17 cellular contexts compared by ENCODE assay signal in the genomic region with DNA sequence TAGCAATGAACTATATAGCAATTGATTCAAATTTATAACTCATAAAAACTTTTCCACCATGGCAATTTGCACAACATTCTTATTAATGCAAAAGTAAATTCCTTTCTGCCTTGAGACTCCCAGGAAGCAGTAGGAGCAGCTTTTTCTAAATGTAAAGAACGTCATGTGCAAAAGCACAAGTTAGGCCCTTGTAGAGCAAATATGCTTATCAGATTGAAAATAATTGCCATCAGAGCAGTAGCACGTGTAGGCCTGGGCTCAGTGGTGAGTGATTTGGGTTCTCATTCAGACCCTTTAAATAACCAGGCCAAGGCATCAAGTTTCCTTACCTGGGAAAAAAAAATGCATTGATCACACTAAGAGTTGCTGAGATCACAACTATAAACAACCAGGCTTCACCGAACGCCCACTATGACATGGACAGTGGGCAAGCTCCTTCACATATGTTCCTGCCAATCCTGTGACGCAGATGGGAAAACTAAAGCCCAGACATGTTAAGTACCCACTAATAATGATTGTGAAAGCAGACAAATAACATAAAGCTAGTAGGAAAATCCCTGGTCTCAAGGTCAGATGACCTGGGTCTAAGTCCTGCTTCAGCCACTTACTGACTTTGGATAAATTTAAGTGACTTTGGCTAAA. TPM values are rescaled to one million over a fixed set of nuclear protein-coding genes. Genes with fewer than 3 reads are reported as not detected.
DNase-seq lines count a peak whose midpoint lies in the region; ATAC-seq and TF ChIP-seq lines count a peak whose summit lies in the region.
"Had no signal": no experiment of that assay in that cellular context is flagged by ENCODE, and none has a peak within 500 bp of the region (broad histone marks: within the 10 kb centered on the region; RNA-seq: fewer than 3 reads in every experiment).

No MANE protein-coding gene starts in this region.

- H3K27ac ChIP-seq in lower lobe of right lung (peak overlapping the region; percentile 74), suprapubic skin (peak overlapping the region; percentile 82)
- H3K27ac ChIP-seq: HL-60 had no signal

- TF ChIP-seq POLR2A in suprapubic skin (IDR thresholded peaks at IDR 0.05), result no peak

- H3K36me3 Mint-ChIP-seq in activated CD4-positive, alpha-beta T cell treated with anti-CD3 and anti-CD28 coated beads, Interleukin-2, amount 10 ng/mL, durations not matched to agents 7 days and 5 days (ENCODE audit: low read depth), result peaks cover 2% of the 10 kb centered on the region

- DNase-seq in DMS 273 (lab: John Stamatoyannopoulos, UW; ENCODE audit: unreplicated experiment) (peak; percentile 18), DMS 273 treated with DMSO at 0.1 percent for 48 hours (lab: John Stamatoyannopoulos, UW) (no peak), choroid plexus epithelial cell (ENCODE audit: low read depth) (peak; percentile 34), lower lobe of right lung (no peak), suprapubic skin (ENCODE audit: low spot score in 2 of 2) (no peak), iPS-NIHi7 (ENCODE audit: extremely low spot score) (no peak)
- no peak for DNase-seq in activated CD4-positive, alpha-beta T cell treated with anti-CD3 and anti-CD28 coated beads, Interleukin-2, amount 10 ng/mL, durations not matched to agents 7 days and 5 days
- DNase-seq: 8988T; activated CD4-positive, alpha-beta T cell treated with anti-CD3 and anti-CD28 coated beads for 4 hours; activated T-cell treated with anti-CD3 and anti-CD28 coated beads, Interleukin-2, amount 50 U/mL, for 24 hours; Caco-2; H7; stimulated activated naive CD8-positive, alpha-beta T cell treated with anti-CD3 and anti-CD28 coated beads, Interleukin-15, Interleukin-2, amounts not matched to agents 100 U/mL and 50 U/mL, for 24 hours had no signal

- POLR2A ChIA-PET in activated CD4-positive, alpha-beta T cell treated with anti-CD3 and anti-CD28 coated beads, Interleukin-2, amount 10 ng/mL, durations not matched to agents 7 days and 5 days (lab: Charles Lee), result no interaction called here

- H3K4me3 Mint-ChIP-seq in activated CD4-positive, alpha-beta T cell treated with anti-CD3 and anti-CD28 coated beads, Interleukin-2, amount 10 ng/mL, durations not matched to agents 7 days and 5 days, result no peak overlapping the region
- H3K4me3 Mint-ChIP-seq: activated T-cell treated with anti-CD3 and anti-CD28 coated beads, Interleukin-2, amount 50 U/mL, for 24 hours; dendritic cell treated with granulocyte-macrophage colony-stimulating factor and Interleukin-4, amounts not matched to agents 40 ng/mL and 50 ng/mL, for 4 days; T-helper 1 cell treated with Interleukin-12 subunit alpha and Interleukin-12 subunit beta and Interleukin-4 antibody, amounts not matched to agents 30 μg/mL and 1 μg/mL, for 36 hours had no signal

- H3K27me3 ChIP-seq in lower lobe of right lung (ENCODE audit: low read depth) (no peaks in the 10 kb centered on the region), suprapubic skin (no peaks in the 10 kb centered on the region)

- H3K4me1 Mint-ChIP-seq in activated CD4-positive, alpha-beta T cell treated with anti-CD3 and anti-CD28 coated beads, Interleukin-2, amount 10 ng/mL, durations not matched to agents 7 days and 5 days, result peaks cover 7% of the 10 kb centered on the region

- H3K4me3 ChIP-seq in choroid plexus epithelial cell (ENCODE audit: low read depth, low read length) (no peak overlapping the region), lower lobe of right lung (no peak overlapping the region), suprapubic skin (no peak overlapping the region)

- ATAC-seq in lower lobe of right lung, result peak; percentile 56 to 69
- no peak for ATAC-seq in HG03432 (IDR thresholded peaks at IDR 0.05; ENCODE audit: unreplicated experiment)
- ATAC-seq: stimulated activated naive CD8-positive, alpha-beta T cell treated with anti-CD3 and anti-CD28 coated beads, Interleukin-15, Interleukin-2, amounts not matched to agents 100 U/mL and 50 U/mL, for 24 hours had no signal

- CTCF ChIA-PET in activated CD4-positive, alpha-beta T cell treated with anti-CD3 and anti-CD28 coated beads, Interleukin-2, amount 10 ng/mL, durations not matched to agents 7 days and 5 days (lab: Charles Lee), result interaction anchor here (0.7 to 1.5 kb wide), 2 partner anchors 25 to 28 kb away, joined by 3 to 4 read pairs; no protein-coding TSS in a partner anchor

- no peak for TF ChIP-seq CTCF in choroid plexus epithelial cell (conservative IDR thresholded peaks at IDR 0.05; ENCODE audit: low read depth, low read length)
- TF ChIP-seq CTCF in lower lobe of right lung (IDR thresholded peaks at IDR 0.05), result no peak
- TF ChIP-seq CTCF in suprapubic skin (IDR thresholded peaks at IDR 0.05), result no peak

- intact Hi-C loops in lower lobe of right lung (cut with DNase I), result no loop called here

- TF ChIP-seq EP300 in suprapubic skin (IDR thresholded peaks at IDR 0.05), result no peak

- no peaks in the 10 kb centered on the region for H3K9me3 Mint-ChIP-seq in activated CD4-positive, alpha-beta T cell treated with anti-CD3 and anti-CD28 coated beads, Interleukin-2, amount 10 ng/mL, durations not matched to agents 7 days and 5 days
- H3K9me3 Mint-ChIP-seq: activated T-cell treated with anti-CD3 and anti-CD28 coated beads, Interleukin-2, amount 50 U/mL, for 24 hours; dendritic cell treated with granulocyte-macrophage colony-stimulating factor and Interleukin-4, amounts not matched to agents 40 ng/mL and 50 ng/mL, for 4 days; T-helper 1 cell treated with Interleukin-12 subunit alpha and Interleukin-12 subunit beta and Interleukin-4 antibody, amounts not matched to agents 30 μg/mL and 1 μg/mL, for 36 hours had no signal

- no peaks in the 10 kb centered on the region for H3K9me3 ChIP-seq in lower lobe of right lung
- H3K9me3 ChIP-seq in suprapubic skin, result no peaks in the 10 kb centered on the region
- H3K9me3 ChIP-seq: Caco-2 had no signal

- no peak overlapping the region for H3K27ac Mint-ChIP-seq in activated CD4-positive, alpha-beta T cell treated with anti-CD3 and anti-CD28 coated beads, Interleukin-2, amount 10 ng/mL, durations not matched to agents 7 days and 5 days
- H3K27ac Mint-ChIP-seq: activated T-cell treated with anti-CD3 and anti-CD28 coated beads, Interleukin-2, amount 50 U/mL, for 24 hours; dendritic cell treated with granulocyte-macrophage colony-stimulating factor and Interleukin-4, amounts not matched to agents 40 ng/mL and 50 ng/mL, for 4 days; T-helper 1 cell treated with Interleukin-12 subunit alpha and Interleukin-12 subunit beta and Interleukin-4 antibody, amounts not matched to agents 30 μg/mL and 1 μg/mL, for 36 hours had no signal

- H3K4me1 ChIP-seq in lower lobe of right lung (peaks cover 46% of the 10 kb centered on the region), suprapubic skin (peaks cover 43% of the 10 kb centered on the region)

- no peaks in the 10 kb centered on the region for H3K27me3 Mint-ChIP-seq in activated CD4-positive, alpha-beta T cell treated with anti-CD3 and anti-CD28 coated beads, Interleukin-2, amount 10 ng/mL, durations not matched to agents 7 days and 5 days
- H3K27me3 Mint-ChIP-seq: activated T-cell treated with anti-CD3 and anti-CD28 coated beads, Interleukin-2, amount 50 U/mL, for 24 hours; dendritic cell treated with granulocyte-macrophage colony-stimulating factor and Interleukin-4, amounts not matched to agents 40 ng/mL and 50 ng/mL, for 4 days had no signal

- WGBS in suprapubic skin, result 45% methylated on average over 5 of the region's 5 CpGs

- H3K36me3 ChIP-seq in lower lobe of right lung, result peaks cover 4% of the 10 kb centered on the region
- no peaks in the 10 kb centered on the region for H3K36me3 ChIP-seq in suprapubic skin

RNA-seq across cellular contexts. Expression of a gene that starts 22.1 kb away (rescaled TPM):
- 114 TPM for total RNA-seq in lower lobe of right lung
- 10 to 100 TPM; 48.2 to 66.7 (median 49.5) TPM for total RNA-seq in suprapubic skin
- total RNA-seq in activated CD4-positive, alpha-beta T cell treated with anti-CD3 and anti-CD28 coated beads, Interleukin-2, amount 10 ng/mL, durations not matched to agents 7 days and 5 days, result 100 to 1,000 TPM; 102 to 119 TPM

RNA-seq across cellular contexts. Expression of a gene that starts 40.8 kb away (rescaled TPM):
- 163 TPM for total RNA-seq in lower lobe of right lung
- total RNA-seq in suprapubic skin, result 100 to 1,000 TPM in 3 of 4 donors, 10 to 100 TPM in 1; 61.5 to 137 (median 118) TPM
- total RNA-seq in activated CD4-positive, alpha-beta T cell treated with anti-CD3 and anti-CD28 coated beads, Interleukin-2, amount 10 ng/mL, durations not matched to agents 7 days and 5 days, result 100 to 1,000 TPM; 124 to 132 TPM

RNA-seq across cellular contexts. Expression of a gene that starts 45.9 kb away (rescaled TPM):
- total RNA-seq in lower lobe of right lung (13.4 TPM), suprapubic skin (10 to 100 TPM; 32.7 to 42.5 (median 35.2) TPM)
- total RNA-seq in activated CD4-positive, alpha-beta T cell treated with anti-CD3 and anti-CD28 coated beads, Interleukin-2, amount 10 ng/mL, durations not matched to agents 7 days and 5 days, result 10 to 100 TPM; 11.6 to 14.3 TPM

RNA-seq across cellular contexts. Expression of a gene that starts 59.8 kb away (rescaled TPM):
- total RNA-seq in lower lobe of right lung (9.7 TPM), suprapubic skin (1 to 10 TPM; 3.3 to 10.0 (median 6.7) TPM)
- 1 to 10 TPM; 2.5 to 3.3 TPM for total RNA-seq in activated CD4-positive, alpha-beta T cell treated with anti-CD3 and anti-CD28 coated beads, Interleukin-2, amount 10 ng/mL, durations not matched to agents 7 days and 5 days

Comparison
In these comparisons a context has a peak if more than half of its experiments do, and no peak if none do; other contexts are left out.
1. DNase-seq: peak in DMS 273 (single experiment) and choroid plexus epithelial cell (single experiment); none in DMS 273 treated with DMSO at 0.1 percent for 48 hours (single experiment), lower lobe of right lung (single experiment), suprapubic skin (0 of 2), activated CD4-positive, alpha-beta T cell treated with anti-CD3 and anti-CD28 coated beads, Interleukin-2, amount 10 ng/mL, durations not matched to agents 7 days and 5 days (single experiment) and iPS-NIHi7 (single experiment).